In genomic region chr1:179598631-179599030, GRCh38 we compare ENCODE assay signal across 12 cellular contexts.
"Had no signal": no experiment of that assay in that cellular context is flagged by ENCODE, and none has a peak within 500 bp of the region (broad histone marks: within the 10 kb centered on the region; RNA-seq: fewer than 3 reads in every experiment).

No MANE protein-coding gene starts in this region.

- DNase-seq: activated CD8-positive, alpha-beta memory T cell treated with anti-CD3 and anti-CD28 coated beads, Interleukin-2, amount 10 ng/mL, durations not matched to agents 7 days and 5 days; activated gamma-delta T cell; activated T-cell treated with anti-CD3 and anti-CD28 coated beads, Interleukin-2, amount 50 U/mL, for 48 hours; amygdala; hypothalamus; lower lobe of right lung; midbrain; stimulated activated CD4-positive, alpha-beta T cell treated with anti-CD3 and anti-CD28 coated beads, Interleukin-15, amount 100 ng/mL, for 24 hours; stimulated activated CD4-positive, alpha-beta T cell treated with anti-CD3 and anti-CD28 coated beads, Interleukin-4, amount 100 ng/mL, for 4 hours; tibial artery; uterus had no signal

- ATAC-seq: activated CD8-positive, alpha-beta memory T cell treated with anti-CD3 and anti-CD28 coated beads, Interleukin-2, amount 10 ng/mL, durations not matched to agents 7 days and 5 days; esophagus mucosa; lower lobe of right lung had no signal
